Comparison of ENCODE assay signal across 4 cellular contexts in genomic region chr7:116743835-116744234, GRCh38.
DNase-seq lines count a peak whose midpoint lies in the region; ATAC-seq and TF ChIP-seq lines count a peak whose summit lies in the region.
"Not testable (repeated sequence)": the region's sequence is repeated elsewhere in the genome, so short reads cannot be mapped to it uniquely, and the experiment has no call there.

No MANE protein-coding gene starts in this region.

- TF ChIP-seq POLR2A in right lobe of liver (IDR thresholded peaks at IDR 0.05), result not testable (repeated sequence)

- not testable (repeated sequence) for H3K79me2 ChIP-seq in neural progenitor cell (ENCODE audit: low read depth)

- peak overlapping the region; percentile 41 to 47 for H3K27ac ChIP-seq in liver (ENCODE audit: low read depth in 1 of 2, low read length in 2 of 2)
- H3K27ac ChIP-seq in right lobe of liver, result peak overlapping the region in 2 of 3 donors; percentile 80 to 83
- not testable (repeated sequence) for H3K27ac ChIP-seq in neural progenitor cell

- intact Hi-C loops in right lobe of liver (cut with DNase I), result not testable (repeated sequence)

- H3K36me3 Mint-ChIP-seq in nephron progenitor cell (ENCODE audit: low read depth); neural progenitor cell: not testable (repeated sequence)

- not testable (repeated sequence) for H3K27me3 ChIP-seq in liver (ENCODE audit: control insufficient read depth in 4 of 4, insufficient read depth in 4 of 4, low read length in 3 of 4); right lobe of liver; neural progenitor cell

- not testable (repeated sequence) for DNase-seq in right lobe of liver; nephron progenitor cell; neural progenitor cell (ENCODE audit: low spot score)

- 30% methylated on average over 2 of the region's 2 CpGs for WGBS in liver
- 36% methylated on average over 2 of the region's 2 CpGs for WGBS in right lobe of liver (ENCODE audit: insufficient coverage, low coverage, low lambda C conversion rate, missing lambda C conversion rate)

- not testable (repeated sequence) for H3K9ac ChIP-seq in liver (ENCODE audit: low read depth in 1 of 2, low read length in 2 of 2); neural progenitor cell

- peak overlapping the region; percentile 57 for H3K27ac Mint-ChIP-seq in nephron progenitor cell
- peak overlapping the region; percentile 39 for H3K27ac Mint-ChIP-seq in neural progenitor cell

- not testable (repeated sequence) for H3K9me3 ChIP-seq in liver (ENCODE audit: control insufficient read depth in 4 of 4, low read length in 3 of 4); right lobe of liver; neural progenitor cell (ENCODE audit: low read depth)

- peaks cover 43% of the 10 kb centered on the region for H3K9me3 Mint-ChIP-seq in nephron progenitor cell
- peaks cover 22% of the 10 kb centered on the region for H3K9me3 Mint-ChIP-seq in neural progenitor cell

- H3K4me1 Mint-ChIP-seq in nephron progenitor cell (peaks cover 33% of the 10 kb centered on the region), neural progenitor cell (peaks cover 12% of the 10 kb centered on the region)

- not testable (repeated sequence) for H4K20me1 ChIP-seq in neural progenitor cell (ENCODE audit: low read depth)

- not testable (repeated sequence) for H3K4me2 ChIP-seq in neural progenitor cell

- H3K4me3 ChIP-seq in liver (ENCODE audit: low read depth in 1 of 3, low read length in 3 of 3); right lobe of liver; neural progenitor cell: not testable (repeated sequence)

- not testable (repeated sequence) for H3K27me3 Mint-ChIP-seq in nephron progenitor cell (ENCODE audit: low read depth, poor library complexity); neural progenitor cell (ENCODE audit: insufficient read depth, low read depth)

- not testable (repeated sequence) for H2AFZ ChIP-seq in neural progenitor cell (replicated peaks)

- not testable (repeated sequence) for H3F3A ChIP-seq in neural progenitor cell (ENCODE audit: low read depth)

- not testable (repeated sequence) for H3K36me3 ChIP-seq in liver (ENCODE audit: control insufficient read depth in 4 of 4, insufficient read depth in 3 of 4, low read depth in 1 of 4, low read length in 3 of 4); right lobe of liver; neural progenitor cell

- not testable (repeated sequence) for TF ChIP-seq RAD21 in liver (IDR thresholded peaks at IDR 0.05)

- not testable (repeated sequence) for H3K4me3 Mint-ChIP-seq in nephron progenitor cell, neural progenitor cell

- TF ChIP-seq CTCF in liver (IDR thresholded peaks at IDR 0.05; ENCODE audit: low read depth, low read length, missing input control); right lobe of liver (IDR thresholded peaks at IDR 0.05); nephron progenitor cell (IDR thresholded peaks at IDR 0.05); neural progenitor cell (IDR thresholded peaks at IDR 0.05): not testable (repeated sequence)

- ATAC-seq in right lobe of liver, result not testable (repeated sequence)

- peaks cover 13 to 42% (median 34%) of the 10 kb centered on the region in 4 donors for H3K4me1 ChIP-seq in liver (ENCODE audit: control insufficient read depth in 4 of 4, insufficient read depth in 4 of 4, low read length in 3 of 4)
- H3K4me1 ChIP-seq in right lobe of liver, result peaks cover 0 to 50% (median 17%) of the 10 kb centered on the region in 4 donors
- H3K4me1 ChIP-seq in neural progenitor cell, result not testable (repeated sequence)

TF ChIP-seq in liver, 16 proteins besides CTCF, POLR2A, EP300 and RAD21:
- TF ChIP-seq HNF4A (conservative IDR thresholded peaks at IDR 0.05) (peak; percentile 59 to 62), RXRA (IDR thresholded peaks at IDR 0.05) (peak; percentile 21)
